ENCODE assay signal across 9 cellular contexts in genomic region chr2:101124684-101125366, GRCh38. TPM values are rescaled to one million over a fixed set of nuclear protein-coding genes. Genes with fewer than 3 reads are reported as not detected.
DNase-seq lines count a peak whose midpoint lies in the region; ATAC-seq and TF ChIP-seq lines count a peak whose summit lies in the region.
"Had no signal": no experiment of that assay in that cellular context is flagged by ENCODE, and none has a peak within 500 bp of the region (broad histone marks: within the 10 kb centered on the region; RNA-seq: fewer than 3 reads in every experiment).

No MANE protein-coding gene starts in this region.

- no peak overlapping the region for H2BK12ac ChIP-seq in trophoblast cell (ENCODE audit: low read length)

- peak overlapping the region; percentile 65 for H3K4me2 ChIP-seq in SK-N-SH
- no peak overlapping the region for H3K4me2 ChIP-seq in trophoblast cell (ENCODE audit: low read length)

- H3K9ac ChIP-seq in SK-N-SH (no peak overlapping the region), trophoblast cell (ENCODE audit: low read length) (no peak overlapping the region)

- no peak overlapping the region for H2BK5ac ChIP-seq in trophoblast cell (ENCODE audit: low read depth, low read length, poor library complexity)

- no peak overlapping the region for H3K18ac ChIP-seq in trophoblast cell (ENCODE audit: low read length)

- no peak overlapping the region for H3K14ac ChIP-seq in trophoblast cell (ENCODE audit: low read length)

- CTCF ChIA-PET in SK-N-SH (lab: Yijun Ruan, JAX), result interaction anchor here (1.0 kb wide), 1 partner anchor 88 kb away, joined by 3 read pairs; no protein-coding TSS in a partner anchor

- H4K12ac ChIP-seq in trophoblast cell (ENCODE audit: low read depth, low read length), result no peak overlapping the region

- H3K4me1 ChIP-seq in SK-N-SH (ENCODE audit: control insufficient read depth in 1 of 2, insufficient read depth in 2 of 2, low read depth in 1 of 2, low read length in 1 of 2), result peaks cover 25 to 26% of the 10 kb centered on the region in 2 experiments; a peak in 3 of 4 replicates
- peaks cover 49% of the 10 kb centered on the region for H3K4me1 ChIP-seq in foreskin keratinocyte
- peaks cover 5 to 15% of the 10 kb centered on the region in 2 experiments for H3K4me1 ChIP-seq in trophoblast cell (ENCODE audit: control insufficient read depth in 1 of 2, insufficient read depth in 2 of 2, low read length in 2 of 2)

- no peak for TF ChIP-seq POLR2A in erythroblast (IDR thresholded peaks at IDR 0.05; ENCODE audit: low read length)

- H3K4ac ChIP-seq in trophoblast cell (ENCODE audit: low read depth, low read length), result no peak overlapping the region

- H4K8ac ChIP-seq in trophoblast cell (ENCODE audit: low read depth, low read length), result no peak overlapping the region

- POLR2A ChIA-PET in SK-N-SH (lab: Yijun Ruan, JAX), result no interaction called here

- H3K4me3 ChIP-seq in SK-N-SH (ENCODE audit: low read depth in 2 of 2, low read length in 1 of 2) (no peak overlapping the region), trophoblast cell (ENCODE audit: low read depth, low read length) (no peak overlapping the region)

- peaks cover 5% of the 10 kb centered on the region for H3F3A ChIP-seq in SK-N-SH (replicated peaks; ENCODE audit: insufficient read depth)

- H4K20me1 ChIP-seq in SK-N-SH (ENCODE audit: insufficient read depth), result no peaks in the 10 kb centered on the region

- H2AFZ ChIP-seq in SK-N-SH (ENCODE audit: low read depth) (0 out of 2 replicates have a peak overlapping the region, but pooled peaks have one; percentile 25), trophoblast cell (ENCODE audit: insufficient read depth, low read length, poor library complexity) (no peak overlapping the region)

- peak; percentile 84 for ATAC-seq in foreskin keratinocyte
- ATAC-seq in HG03460 (IDR thresholded peaks at IDR 0.05; ENCODE audit: unreplicated experiment), result no peak
- no peak for ATAC-seq in GM21529 (IDR thresholded peaks at IDR 0.05; ENCODE audit: unreplicated experiment)

- no peak overlapping the region for H3K23ac ChIP-seq in trophoblast cell (ENCODE audit: low read length)

- TF ChIP-seq EP300 in SK-N-SH (IDR thresholded peaks at IDR 0.05; ENCODE audit: borderline replicate concordance in 1 of 2, low read depth in 1 of 2, low read length in 1 of 2), result 0 out of 4 replicates have a peak, but pooled peaks of 1 of the 2 experiments have one; percentile 19

- TF ChIP-seq CTCF in SK-N-SH (IDR thresholded peaks at IDR 0.05) (no peak), foreskin keratinocyte (conservative IDR thresholded peaks at IDR 0.05) (no peak)

- no peaks in the 10 kb centered on the region for H3K27me3 ChIP-seq in SK-N-SH (ENCODE audit: insufficient read depth)
- H3K27me3 ChIP-seq in foreskin keratinocyte, result no peaks in the 10 kb centered on the region
- H3K27me3 ChIP-seq in trophoblast cell (ENCODE audit: insufficient read depth, low read length), result no peaks in the 10 kb centered on the region

- H3K27ac ChIP-seq in SK-N-SH (ENCODE audit: low read depth in 2 of 2, low read length in 1 of 2), result peak overlapping the region; percentile 43 to 56
- peak overlapping the region; percentile 67 for H3K27ac ChIP-seq in foreskin keratinocyte
- H3K27ac ChIP-seq in trophoblast cell (ENCODE audit: low read depth, low read length), result no peak overlapping the region
- H3K27ac ChIP-seq: HL-60 had no signal

- no peak for TF ChIP-seq RAD21 in SK-N-SH (IDR thresholded peaks at IDR 0.05; ENCODE audit: low read length)

- H3K36me3 ChIP-seq in SK-N-SH (replicated peaks in 1 of 2; ENCODE audit: control insufficient read depth in 1 of 2, insufficient read depth in 2 of 2, low read length in 1 of 2) (no peaks in the 10 kb centered on the region), trophoblast cell (ENCODE audit: control insufficient read depth in 1 of 2, insufficient read depth in 2 of 2, low read length in 2 of 2) (no peaks in the 10 kb centered on the region)

- H3K9me3 ChIP-seq in SK-N-SH (no peaks in the 10 kb centered on the region), trophoblast cell (ENCODE audit: insufficient read depth, low read depth, low read length) (no peaks in the 10 kb centered on the region)

- no peak overlapping the region for H2AK5ac ChIP-seq in trophoblast cell (ENCODE audit: low read length)

- peak overlapping the region; percentile 8 for H4K91ac ChIP-seq in trophoblast cell (ENCODE audit: low read depth, low read length)

- 37% methylated on average over 7 of the region's 7 CpGs for WGBS in SK-N-SH (ENCODE audit: low lambda C conversion rate)
- no CpG with 5 or more reads among the region's 7 CpGs for WGBS in trophoblast cell (ENCODE audit: extremely low coverage, insufficient coverage, insufficient read length)

- no peaks in the 10 kb centered on the region for H3K79me1 ChIP-seq in trophoblast cell (ENCODE audit: low read length)

- H2BK120ac ChIP-seq in trophoblast cell (ENCODE audit: insufficient read depth, low read length, poor library complexity), result no peak overlapping the region

- H3K9me2 ChIP-seq in SK-N-SH, result no peaks in the 10 kb centered on the region

- in situ Hi-C loops in Caki2 (cut with HindIII; ENCODE audit: low pct_unique_long_range_greater_than_20kb, low sequenced_read_pairs), result loop anchor here (5.0 kb wide), 1 partner anchor 58 kb away; no protein-coding TSS in a partner anchor

- DNase-seq in Caki2 (ENCODE audit: low read depth) (peak; percentile 99), SK-N-SH (no peak), foreskin keratinocyte (peak; percentile 84 to 91), trophoblast cell (peak; percentile 99), cerebellar nuclear complex (lab: John Stamatoyannopoulos, UW) (no peak), erythroblast (lab: John Stamatoyannopoulos, UW) (no peak)

- no peaks in the 10 kb centered on the region for H3K79me2 ChIP-seq in SK-N-SH (ENCODE audit: insufficient read depth)
- H3K79me2 ChIP-seq in trophoblast cell (ENCODE audit: control insufficient read depth, insufficient read depth, low read length, poor library complexity), result no peaks in the 10 kb centered on the region

TF ChIP-seq in SK-N-SH, 30 proteins besides CTCF, POLR2A, EP300 and RAD21:
- TF ChIP-seq TCF12 (IDR thresholded peaks at IDR 0.05) (peak; percentile 45), PBX3 (IDR thresholded peaks at IDR 0.05) (peak; percentile 63), NFIC (IDR thresholded peaks at IDR 0.05; ENCODE audit: borderline replicate concordance) (peak; percentile 12; the same call in 1 of the 2 replicates), RFX5 (IDR thresholded peaks at IDR 0.05; ENCODE audit: low read length) (no peak)

RNA-seq across cellular contexts. Expression of gene TBC1D8, which starts 26.4 kb away (rescaled TPM):
- 37.2 and 49.8 TPM in 2 replicates for total RNA-seq in Caki2 (2014; rRNA removed; shearing (Covaris generic); ENCODE audit: low replicate concordance)
- polyA plus RNA-seq in SK-N-SH (2012; rRNA removed) (5.3 and 7.0 TPM in 2 replicates), foreskin keratinocyte (2.3 and 3.0 TPM in 2 replicates)
- polyA plus RNA-seq in SK-N-SH (2012; cell fraction: cytosol; rRNA removed), result 1.9 and 2.9 TPM in 2 replicates
- polyA plus RNA-seq in SK-N-SH (2012; cell fraction: nucleus; rRNA removed), result 18.3 and 25.3 TPM in 2 replicates
- 7.4 and 8.3 TPM in 2 replicates for total RNA-seq in foreskin keratinocyte
- polyA plus RNA-seq in trophoblast cell (2013), result 3.6 and 4.0 TPM in 2 replicates

Comparison
In these comparisons a context has a peak if more than half of its experiments do, and no peak if none do; other contexts are left out.
1. DNase-seq: peak in Caki2 (single experiment), foreskin keratinocyte (2 of 2) and trophoblast cell (2 of 2); none in SK-N-SH (single experiment), cerebellar nuclear complex (0 of 2) and erythroblast (0 of 2).